ENCODE assay signal across 13 cellular contexts in genomic region chrX:115345654-115346014, GRCh38. TPM values are rescaled to one million over a fixed set of nuclear protein-coding genes. Genes with fewer than 3 reads are reported as not detected.
DNase-seq lines count a peak whose midpoint lies in the region; ATAC-seq, FAIRE-seq and TF ChIP-seq lines count a peak whose summit lies in the region.
"Had no signal": no experiment of that assay in that cellular context is flagged by ENCODE, and none has a peak within 500 bp of the region (broad histone marks: within the 10 kb centered on the region; RNA-seq: fewer than 3 reads in every experiment).

No MANE protein-coding gene starts in this region.

- no peaks in the 10 kb centered on the region for H3K27me3 Mint-ChIP-seq in activated T-helper 1 cell treated with anti-CD3 and anti-CD28 coated beads, Interleukin-12 subunit alpha, Interleukin-12 subunit beta, Interleukin-2, Interleukin-4 antibody, amounts not matched to agents 30 ng/mL and 10 ng/mL and 1 ng/mL, durations not matched to agents 14 hours and 24 hours and 36 hours (ENCODE audit: insufficient read depth)

- H3K36me3 Mint-ChIP-seq in activated T-helper 1 cell treated with anti-CD3 and anti-CD28 coated beads, Interleukin-12 subunit alpha, Interleukin-12 subunit beta, Interleukin-2, Interleukin-4 antibody, amounts not matched to agents 30 ng/mL and 10 ng/mL and 1 ng/mL, durations not matched to agents 14 hours and 24 hours and 36 hours (ENCODE audit: low read depth) = no peaks in the 10 kb centered on the region

- FAIRE-seq in H1 (lab: Jason Lieb, UNC) = peak; percentile 19

- H3K27ac ChIP-seq in PC-3 (ENCODE audit: low read length) = 0 out of 2 replicates have a peak overlapping the region, but pooled peaks have one; percentile 74
- H3K27ac ChIP-seq in H1 (ENCODE audit: low read depth, low read length) = no peak overlapping the region
- H3K27ac ChIP-seq in lung (ENCODE audit: low read depth in 1 of 2, low read length in 1 of 2) = peak overlapping the region in 1 of 2 donors; percentile 65
- peak overlapping the region; percentile 78 for H3K27ac ChIP-seq in subcutaneous abdominal adipose tissue (ENCODE audit: low read depth, low read length)

- H3K4me2 ChIP-seq in PC-3 (ENCODE audit: low read length) = peak overlapping the region; percentile 70; the same call in 1 of the 2 replicates
- H3K4me2 ChIP-seq in H1 (ENCODE audit: insufficient read depth in 1 of 2, low read depth in 2 of 2, low read length in 2 of 2) = no peak overlapping the region

- POLR2A ChIA-PET in PC-3 (lab: Charles Lee; ENCODE audit: unreplicated experiment) (interaction anchor here (0.8 kb wide), 1 partner anchor 14 kb away, joined by 5 read pairs; no protein-coding TSS in a partner anchor), H1 (lab: Charles Lee; ENCODE audit: partially characterized antibody) (no interaction called here)

- no peak for TF ChIP-seq EP300 in H1 (IDR thresholded peaks at IDR 0.05; ENCODE audit: borderline replicate concordance in 1 of 2, low read depth in 2 of 2, low read length in 2 of 2)

- no peak overlapping the region for H2BK12ac ChIP-seq in H1 (ENCODE audit: low read depth, low read length)

- no peaks in the 10 kb centered on the region for H3K9me2 ChIP-seq in PC-3 (replicated peaks; ENCODE audit: low read length)

- no peak overlapping the region for H4K8ac ChIP-seq in H1 (ENCODE audit: extremely low read depth, insufficient read depth, low read length)

- no peak overlapping the region for H4K91ac ChIP-seq in H1 (replicated peaks; ENCODE audit: insufficient read length, low read length)

- DNase-seq in PC-3 (no peak), H1 (ENCODE audit: low read depth in 1 of 2, low spot score in 2 of 2) (no peak), lung (ENCODE audit: low spot score) (no peak), DMS 273 (lab: John Stamatoyannopoulos, UW; ENCODE audit: unreplicated experiment) (no peak), SKM-1 (lab: John Stamatoyannopoulos, UW; ENCODE audit: unreplicated experiment) (no peak), NCI-H345 treated with DMSO at 0.1 percent for 48 hours (lab: John Stamatoyannopoulos, UW; ENCODE audit: unreplicated experiment) (no peak)
- no peak for DNase-seq in activated T-helper 1 cell treated with anti-CD3 and anti-CD28 coated beads, Interleukin-12 subunit alpha, Interleukin-12 subunit beta, Interleukin-2, Interleukin-4 antibody, amounts not matched to agents 30 ng/mL and 10 ng/mL and 1 ng/mL, durations not matched to agents 14 hours and 24 hours and 36 hours (ENCODE audit: low spot score)
- DNase-seq: NCI-H1694; stimulated activated CD4-positive, alpha-beta T cell treated with anti-CD3 and anti-CD28 coated beads, Interleukin-4, amount 100 ng/mL, for 4 hours had no signal

- intact Hi-C loops in PC-3 (cut with micrococcal nuclease) = loop anchor here (5.0 kb wide), 1 partner anchor 217 kb away; the partner anchor contains the start of gene PLS3
- intact Hi-C loops in activated T-helper 1 cell treated with anti-CD3 and anti-CD28 coated beads, Interleukin-12 subunit alpha, Interleukin-12 subunit beta, Interleukin-2, Interleukin-4 antibody, amounts not matched to agents 30 ng/mL and 10 ng/mL and 1 ng/mL, durations not matched to agents 14 hours and 24 hours and 36 hours (cut with micrococcal nuclease) = no loop called here

- H3K4me3 ChIP-seq in PC-3 (ENCODE audit: low read length) (no peak overlapping the region), H1 (ENCODE audit: extremely low read depth in 1 of 4, insufficient read depth in 2 of 4, low read depth in 3 of 4, low read length in 4 of 4) (no peak overlapping the region), lung (no peak overlapping the region), subcutaneous abdominal adipose tissue (ENCODE audit: low read depth in 1 of 5, low read length in 5 of 5) (no peak overlapping the region)
- H3K4me3 ChIP-seq: testis had no signal

- no peak overlapping the region for H2BK15ac ChIP-seq in H1 (ENCODE audit: low read length)

- H3K18ac ChIP-seq in H1 (ENCODE audit: extremely low read depth, low read length) = no peak overlapping the region

- H3K27me3 ChIP-seq in PC-3 (ENCODE audit: low read length) (no peaks in the 10 kb centered on the region), H1 (replicated peaks in 1 of 4; ENCODE audit: control insufficient read depth in 3 of 4, extremely low read depth in 1 of 4, insufficient read depth in 3 of 4, low read length in 3 of 4) (no peaks in the 10 kb centered on the region), lung (ENCODE audit: control insufficient read depth, insufficient read depth) (peaks cover 4% of the 10 kb centered on the region), subcutaneous abdominal adipose tissue (ENCODE audit: control insufficient read depth in 5 of 5, insufficient read depth in 4 of 5, low read length in 5 of 5) (peaks cover 0 to 4% (median 1%) of the 10 kb centered on the region in 5 donors)
- H3K27me3 ChIP-seq: testis had no signal

- H3K23me2 ChIP-seq in H1 (ENCODE audit: low read depth, low read length) = no peaks in the 10 kb centered on the region

- no TSS peak for BruUV-seq in PC-3 (replicated peaks; lab: Mats Ljungman, UMichigan)

- no peaks in the 10 kb centered on the region for H3K36me3 ChIP-seq in PC-3 (ENCODE audit: low read depth, low read length)
- no peaks in the 10 kb centered on the region for H3K36me3 ChIP-seq in H1 (ENCODE audit: control insufficient read depth in 2 of 4, insufficient read depth in 4 of 4, low read length in 3 of 4)
- no peaks in the 10 kb centered on the region for H3K36me3 ChIP-seq in lung (ENCODE audit: control insufficient read depth in 2 of 2, insufficient read depth in 2 of 2, low read length in 2 of 2)
- no peaks in the 10 kb centered on the region for H3K36me3 ChIP-seq in subcutaneous abdominal adipose tissue (ENCODE audit: control insufficient read depth in 5 of 5, insufficient read depth in 5 of 5, low read length in 5 of 5)

- no peak for TF ChIP-seq RAD21 in H1 (IDR thresholded peaks at IDR 0.05 in 1 of 2, conservative IDR thresholded peaks at IDR 0.05 in 1 of 2; ENCODE audit: low read depth in 2 of 2, low read length in 2 of 2)

- CTCF ChIA-PET in PC-3 (lab: Charles Lee) (no interaction called here), H1 (lab: Charles Lee; ENCODE audit: partially characterized antibody) (interaction anchor here (0.6 to 1.1 kb wide), 4 partner anchors 18 to 246 kb away, joined by 3 read pairs; no protein-coding TSS in a partner anchor)

- H3K9ac ChIP-seq in PC-3 (ENCODE audit: low read length) (no peak overlapping the region), H1 (replicated peaks in 1 of 4; ENCODE audit: extremely low read depth in 1 of 4, low read depth in 3 of 4, low read length in 3 of 4) (no peak overlapping the region), subcutaneous abdominal adipose tissue (ENCODE audit: low read length in 5 of 5) (peak overlapping the region in 2 of 5 donors; percentile 26 to 57)

- H3K79me1 ChIP-seq in H1 (ENCODE audit: low read depth, low read length) = no peaks in the 10 kb centered on the region

- H2BK120ac ChIP-seq in H1 (replicated peaks; ENCODE audit: low read depth, low read length) = no peak overlapping the region

- ATAC-seq in PC-3 (no peak), lung (ENCODE audit: insufficient read depth, low FRiP score) (peak; percentile 15)

- peaks cover 16% of the 10 kb centered on the region for H3K4me1 ChIP-seq in PC-3 (ENCODE audit: insufficient read depth, low read length)
- peaks cover 0 to 3% (median 0%) of the 10 kb centered on the region in 4 experiments; a peak in 1 of 7 replicates for H3K4me1 ChIP-seq in H1 (replicated peaks in 1 of 4; ENCODE audit: control insufficient read depth in 3 of 4, insufficient read depth in 4 of 4, low read length in 3 of 4)
- no peaks in the 10 kb centered on the region for H3K4me1 ChIP-seq in lung (ENCODE audit: control insufficient read depth in 2 of 2, insufficient read depth in 2 of 2, low read length in 2 of 2)
- peaks cover 0 to 18% (median 16%) of the 10 kb centered on the region in 5 donors for H3K4me1 ChIP-seq in subcutaneous abdominal adipose tissue (ENCODE audit: control insufficient read depth in 5 of 5, insufficient read depth in 5 of 5, low read length in 5 of 5)
- H3K4me1 ChIP-seq: testis had no signal

- H3K4me3 Mint-ChIP-seq in activated T-helper 1 cell treated with anti-CD3 and anti-CD28 coated beads, Interleukin-12 subunit alpha, Interleukin-12 subunit beta, Interleukin-2, Interleukin-4 antibody, amounts not matched to agents 30 ng/mL and 10 ng/mL and 1 ng/mL, durations not matched to agents 14 hours and 24 hours and 36 hours = no peak overlapping the region
- H3K4me3 Mint-ChIP-seq: T-helper 2 cell treated with Interferon-gamma antibody and Interleukin-4, amounts not matched to agents 5 μg/mL and 100 μg/mL, for 36 hours had no signal

- H3K79me2 ChIP-seq in PC-3 (ENCODE audit: low read length) (no peaks in the 10 kb centered on the region), H1 (ENCODE audit: control insufficient read depth in 1 of 2, insufficient read depth in 2 of 2, low read length in 2 of 2) (no peaks in the 10 kb centered on the region)

- no peak overlapping the region for H3K27ac Mint-ChIP-seq in activated T-helper 1 cell treated with anti-CD3 and anti-CD28 coated beads, Interleukin-12 subunit alpha, Interleukin-12 subunit beta, Interleukin-2, Interleukin-4 antibody, amounts not matched to agents 30 ng/mL and 10 ng/mL and 1 ng/mL, durations not matched to agents 14 hours and 24 hours and 36 hours
- H3K27ac Mint-ChIP-seq: T-helper 2 cell treated with Interferon-gamma antibody and Interleukin-4, amounts not matched to agents 5 μg/mL and 100 μg/mL, for 36 hours had no signal

- WGBS in H1 (ENCODE audit: extremely low coverage in 1 of 2, insufficient coverage in 1 of 2, insufficient read length in 1 of 2, insufficient replicate concordance in 2 of 2, low coverage in 1 of 2, low lambda C conversion rate in 2 of 2, missing lambda C conversion rate in 1 of 2), 2 experiments = 52% methylated on average over 3 of the region's 3 CpGs; no CpG with 5 or more reads in 1 of the 2 experiments
- 28 to 91% methylated on average over 3 of the region's 3 CpGs for WGBS in lung, 2 donors

- H3K23ac ChIP-seq in H1 (ENCODE audit: insufficient read length) = no peak overlapping the region

- TF ChIP-seq CTCF in PC-3 (conservative IDR thresholded peaks at IDR 0.05; ENCODE audit: low read depth, low read length) (no peak), H1 (IDR thresholded peaks at IDR 0.05; ENCODE audit: control extremely low read depth in 1 of 3, insufficient read depth in 1 of 3, low read depth in 1 of 3, low read length in 3 of 3) (no peak), lung (IDR thresholded peaks at IDR 0.05; ENCODE audit: control extremely low read depth, extremely low read depth) (no peak)

- no peak overlapping the region for H2BK5ac ChIP-seq in H1 (ENCODE audit: low read depth, low read length)

- no peak for TF ChIP-seq POLR2A in H1 (IDR thresholded peaks at IDR 0.05; ENCODE audit: control extremely low read depth in 1 of 2, low read depth in 2 of 2, low read length in 2 of 2)

- no peak overlapping the region for H3K4ac ChIP-seq in H1 (replicated peaks; ENCODE audit: insufficient read length, low read depth, low read length)

- H2AK5ac ChIP-seq in H1 (ENCODE audit: low read depth, low read length) = no peak overlapping the region

- H3K9me3 ChIP-seq in PC-3 (ENCODE audit: low read length) (no peaks in the 10 kb centered on the region), H1 (ENCODE audit: insufficient read depth in 2 of 2, low read depth in 1 of 2, low read length in 1 of 2) (no peaks in the 10 kb centered on the region), lung (ENCODE audit: control insufficient read depth in 2 of 2, insufficient read depth in 1 of 2, low read length in 1 of 2) (no peaks in the 10 kb centered on the region), subcutaneous abdominal adipose tissue (ENCODE audit: control insufficient read depth in 5 of 5, low read length in 5 of 5) (no peaks in the 10 kb centered on the region)
- H3K9me3 ChIP-seq: testis had no signal

- H4K5ac ChIP-seq in H1 (ENCODE audit: insufficient read length, low read depth, low read length) = no peak overlapping the region

- H2AFZ ChIP-seq in PC-3 (ENCODE audit: low read length) (peak overlapping the region; percentile 96; the same call in 1 of the 2 replicates), H1 (ENCODE audit: low read length) (no peak overlapping the region)

- H3F3A ChIP-seq in PC-3 (ENCODE audit: low read length, unreplicated experiment) = peaks cover 2% of the 10 kb centered on the region

- no peak overlapping the region for H3K56ac ChIP-seq in H1 (replicated peaks; ENCODE audit: insufficient read length, low read depth, low read length)

- H3K14ac ChIP-seq in H1 (ENCODE audit: insufficient read length) = no peak overlapping the region

- H2BK20ac ChIP-seq in H1 (ENCODE audit: low read length) = no peak overlapping the region

- H4K20me1 ChIP-seq in PC-3 (ENCODE audit: low read length) (no peaks in the 10 kb centered on the region), H1 (replicated peaks in 1 of 2; ENCODE audit: control insufficient read depth in 1 of 2, insufficient read depth in 2 of 2, low read length in 2 of 2) (no peaks in the 10 kb centered on the region)

- no peaks in the 10 kb centered on the region for H3K9me3 Mint-ChIP-seq in activated T-helper 1 cell treated with anti-CD3 and anti-CD28 coated beads, Interleukin-12 subunit alpha, Interleukin-12 subunit beta, Interleukin-2, Interleukin-4 antibody, amounts not matched to agents 30 ng/mL and 10 ng/mL and 1 ng/mL, durations not matched to agents 14 hours and 24 hours and 36 hours
- H3K9me3 Mint-ChIP-seq: T-helper 2 cell treated with Interferon-gamma antibody and Interleukin-4, amounts not matched to agents 5 μg/mL and 100 μg/mL, for 36 hours had no signal

- H3K4me1 Mint-ChIP-seq in activated T-helper 1 cell treated with anti-CD3 and anti-CD28 coated beads, Interleukin-12 subunit alpha, Interleukin-12 subunit beta, Interleukin-2, Interleukin-4 antibody, amounts not matched to agents 30 ng/mL and 10 ng/mL and 1 ng/mL, durations not matched to agents 14 hours and 24 hours and 36 hours (ENCODE audit: low read depth) = no peaks in the 10 kb centered on the region

RNA-seq across cellular contexts. Expression of gene LUZP4, which starts 56.1 kb away (rescaled TPM):
- total RNA-seq in PC-3 (2014; rRNA removed) = not detected in 2 replicates
- 0.17 TPM in 1 of 2 replicates, not detected in the other for total RNA-seq in H1 (2021; fragmentation: NEBNext Ultra II Directional; extraction: Animal tissue kit (Norgen Biotek cat#: 25700))
- not detected in 2 replicates for polyA plus RNA-seq in H1 (2011; rRNA removed)
- not detected for polyA plus RNA-seq in H1 (2011; cell fraction: cytosol; rRNA removed)
- polyA plus RNA-seq in H1 (2011; cell fraction: nucleus; rRNA removed) = not detected
- polyA plus RNA-seq in H1 (2012, experiment 1 of 2) = not detected in 4 replicates
- polyA plus RNA-seq in H1 (2012, experiment 2 of 2) = not detected
- not detected for polyA plus RNA-seq in H1 (2013, experiment 1 of 2)
- polyA plus RNA-seq in H1 (2013, experiment 2 of 2) = not detected
- polyA minus RNA-seq in H1 (2011; rRNA and poly(A)+ RNA removed) = not detected in 2 replicates
- not detected for polyA minus RNA-seq in H1 (2011; cell fraction: cytosol; rRNA and poly(A)+ RNA removed)
- polyA minus RNA-seq in H1 (2011; cell fraction: nucleus; rRNA and poly(A)+ RNA removed) = not detected
- not detected for total RNA-seq in lung
- not detected for polyA plus RNA-seq in lung
- not detected in 2 replicates for total RNA-seq in activated T-helper 1 cell treated with anti-CD3 and anti-CD28 coated beads, Interleukin-12 subunit alpha, Interleukin-12 subunit beta, Interleukin-2, Interleukin-4 antibody, amounts not matched to agents 30 ng/mL and 10 ng/mL and 1 ng/mL, durations not matched to agents 14 hours and 24 hours and 36 hours
- polyA plus RNA-seq: adipose tissue had no signal
